Comparison of ENCODE assay signal across 1 cellular context in the genomic region with DNA sequence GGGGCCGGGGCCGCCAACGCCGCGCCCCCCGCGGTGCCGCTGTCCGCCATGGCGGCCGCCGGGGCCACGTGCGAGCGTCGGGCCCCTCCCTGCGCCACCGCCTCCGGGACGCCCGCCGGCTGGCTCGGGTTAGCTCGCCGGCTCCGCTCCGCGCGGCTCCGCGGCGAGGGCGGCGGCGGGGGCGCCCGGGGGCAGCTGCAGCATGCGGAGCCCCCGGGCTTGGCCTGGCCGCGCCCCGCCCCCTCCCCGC.
TF ChIP-seq lines count a peak whose summit lies in the region.

No MANE protein-coding gene starts in this region.

TF ChIP-seq in HEK293T, 16 proteins besides CTCF, POLR2A, EP300 and RAD21:
- peak; percentile 32; the same call in 1 of the 2 replicates for TF ChIP-seq FOXM1 (IDR thresholded peaks at IDR 0.05; ENCODE audit: borderline replicate concordance)
